Comparison of ENCODE assay signal across 15 cellular contexts in genomic region chr14:57352771-57353170, GRCh38.
"Had no signal": no experiment of that assay in that cellular context is flagged by ENCODE, and none has a peak within 500 bp of the region (broad histone marks: within the 10 kb centered on the region; RNA-seq: fewer than 3 reads in every experiment).

No MANE protein-coding gene starts in this region.

- H3K27ac ChIP-seq: gastrocnemius medialis, heart right ventricle, pancreas, sigmoid colon, spleen, thoracic aorta, upper lobe of right lung had no signal

- H3K36me3 ChIP-seq: gastrocnemius medialis, heart right ventricle, pancreas, sigmoid colon, spleen, thoracic aorta, upper lobe of right lung had no signal

- ATAC-seq: gastrocnemius medialis, heart right ventricle, pancreas, T-helper 17 cell, upper lobe of right lung had no signal

- H3K4me1 ChIP-seq: gastrocnemius medialis, heart right ventricle, pancreas, sigmoid colon, spleen, upper lobe of right lung had no signal

- H3K36me3 Mint-ChIP-seq: activated naive CD8-positive, alpha-beta T cell treated with anti-CD3 and anti-CD28 coated beads, Interleukin-2, amount 10 ng/mL, durations not matched to agents 7 days and 5 days; brain had no signal

- DNase-seq: activated CD4-positive, alpha-beta T cell treated with anti-CD3 and anti-CD28 coated beads, Interleukin-2, amount 50 U/mL, for 1 hour; activated CD4-positive, CD25-positive, alpha-beta regulatory T cell; activated naive CD8-positive, alpha-beta T cell treated with anti-CD3 and anti-CD28 coated beads, Interleukin-2, amount 10 ng/mL, durations not matched to agents 7 days and 5 days; effector CD8-positive, alpha-beta T cell; gastrocnemius medialis; heart right ventricle; pancreas; sigmoid colon; spleen; T-helper 17 cell; upper lobe of right lung had no signal

- H3K9me3 Mint-ChIP-seq: activated naive CD8-positive, alpha-beta T cell treated with anti-CD3 and anti-CD28 coated beads, Interleukin-2, amount 10 ng/mL, durations not matched to agents 7 days and 5 days; activated T-helper 1 cell treated with anti-CD3 and anti-CD28 coated beads, Interleukin-12 subunit alpha, Interleukin-12 subunit beta, Interleukin-2, Interleukin-4 antibody, amounts not matched to agents 30 ng/mL and 10 ng/mL and 1 ng/mL, durations not matched to agents 14 hours and 24 hours and 36 hours had no signal

- H3K4me3 Mint-ChIP-seq: activated naive CD8-positive, alpha-beta T cell treated with anti-CD3 and anti-CD28 coated beads, Interleukin-2, amount 10 ng/mL, durations not matched to agents 7 days and 5 days; activated T-helper 1 cell treated with anti-CD3 and anti-CD28 coated beads, Interleukin-12 subunit alpha, Interleukin-12 subunit beta, Interleukin-2, Interleukin-4 antibody, amounts not matched to agents 30 ng/mL and 10 ng/mL and 1 ng/mL, durations not matched to agents 14 hours and 24 hours and 36 hours; brain; T-helper 17 cell had no signal

- H3K27ac Mint-ChIP-seq: activated naive CD8-positive, alpha-beta T cell treated with anti-CD3 and anti-CD28 coated beads, Interleukin-2, amount 10 ng/mL, durations not matched to agents 7 days and 5 days; activated T-helper 1 cell treated with anti-CD3 and anti-CD28 coated beads, Interleukin-12 subunit alpha, Interleukin-12 subunit beta, Interleukin-2, Interleukin-4 antibody, amounts not matched to agents 30 ng/mL and 10 ng/mL and 1 ng/mL, durations not matched to agents 14 hours and 24 hours and 36 hours; brain; T-helper 17 cell had no signal

- H3K4me1 Mint-ChIP-seq: activated naive CD8-positive, alpha-beta T cell treated with anti-CD3 and anti-CD28 coated beads, Interleukin-2, amount 10 ng/mL, durations not matched to agents 7 days and 5 days; T-helper 17 cell had no signal

- H3K27me3 ChIP-seq: gastrocnemius medialis, pancreas, sigmoid colon, upper lobe of right lung had no signal

- H3K9me3 ChIP-seq: gastrocnemius medialis, pancreas, sigmoid colon, thoracic aorta, upper lobe of right lung had no signal

- H3K4me3 ChIP-seq: gastrocnemius medialis, heart right ventricle, lung, pancreas, sigmoid colon, spleen, thoracic aorta, upper lobe of right lung had no signal

- H3K27me3 Mint-ChIP-seq: brain had no signal
